In the genomic region with DNA sequence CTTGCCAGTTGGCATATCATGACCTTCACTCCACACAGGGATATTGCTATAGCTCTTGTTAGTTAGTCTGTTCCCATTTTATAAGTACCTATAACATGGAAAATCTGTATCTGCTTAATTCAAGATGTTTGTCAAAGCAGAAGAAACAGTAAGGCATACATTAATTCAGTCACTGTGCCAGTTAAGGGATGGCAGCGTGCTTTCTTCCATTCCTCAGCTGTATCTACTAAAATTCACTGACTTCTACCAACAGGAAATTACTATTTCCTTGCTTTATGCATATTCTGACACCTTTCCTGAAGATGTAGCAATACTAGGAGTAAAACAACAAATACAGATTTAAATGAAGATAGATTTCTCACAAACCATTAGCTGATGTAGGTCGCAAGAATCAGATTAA, we compare ENCODE assay signal across 15 cellular contexts.
"Had no signal": no experiment of that assay in that cellular context is flagged by ENCODE, and none has a peak within 500 bp of the region (broad histone marks: within the 10 kb centered on the region; RNA-seq: fewer than 3 reads in every experiment).

No MANE protein-coding gene starts in this region.

- H3K27ac ChIP-seq: lower lobe of right lung, transverse colon had no signal

- H3K9me3 ChIP-seq: lower lobe of right lung, mucosa of descending colon, right lobe of liver, transverse colon had no signal

- H3K27me3 Mint-ChIP-seq: activated CD4-positive, alpha-beta memory T cell treated with anti-CD3 and anti-CD28 coated beads, Interleukin-2, amount 10 ng/mL, durations not matched to agents 7 days and 5 days; progenitor cell of endocrine pancreas had no signal

- ATAC-seq: activated CD4-positive, alpha-beta T cell treated with anti-CD3 and anti-CD28 coated beads for 36 hours; activated naive CD8-positive, alpha-beta T cell treated with anti-CD3 and anti-CD28 coated beads, Interleukin-2, amount 50 U/mL, for 24 hours; activated T-cell treated with anti-CD3 and anti-CD28 coated beads, Interleukin-2, amount 50 U/mL, for 72 hours; mucosa of descending colon had no signal

- H3K4me3 Mint-ChIP-seq: activated CD4-positive, alpha-beta memory T cell treated with anti-CD3 and anti-CD28 coated beads, Interleukin-2, amount 10 ng/mL, durations not matched to agents 7 days and 5 days; activated CD4-positive, alpha-beta T cell treated with anti-CD3 and anti-CD28 coated beads for 36 hours; activated naive CD8-positive, alpha-beta T cell treated with anti-CD3 and anti-CD28 coated beads, Interleukin-2, amount 50 U/mL, for 24 hours; natural killer cell had no signal

- H3K36me3 ChIP-seq: lower lobe of right lung, right lobe of liver, transverse colon had no signal

- H3K4me3 ChIP-seq: lower lobe of right lung, mucosa of descending colon, right lobe of liver, transverse colon had no signal

- H3K27me3 ChIP-seq: right lobe of liver, transverse colon had no signal

- H3K36me3 Mint-ChIP-seq: natural killer cell had no signal

- H3K27ac Mint-ChIP-seq: activated CD4-positive, alpha-beta memory T cell treated with anti-CD3 and anti-CD28 coated beads, Interleukin-2, amount 10 ng/mL, durations not matched to agents 7 days and 5 days; activated naive CD8-positive, alpha-beta T cell treated with anti-CD3 and anti-CD28 coated beads, Interleukin-2, amount 50 U/mL, for 24 hours; activated T-cell treated with anti-CD3 and anti-CD28 coated beads, Interleukin-2, amount 50 U/mL, for 72 hours; progenitor cell of endocrine pancreas had no signal

- H3K9me3 Mint-ChIP-seq: activated CD4-positive, alpha-beta memory T cell treated with anti-CD3 and anti-CD28 coated beads, Interleukin-2, amount 10 ng/mL, durations not matched to agents 7 days and 5 days; activated naive CD8-positive, alpha-beta T cell treated with anti-CD3 and anti-CD28 coated beads, Interleukin-2, amount 50 U/mL, for 24 hours; activated T-cell treated with anti-CD3 and anti-CD28 coated beads, Interleukin-2, amount 50 U/mL, for 72 hours; natural killer cell had no signal

- DNase-seq: activated CD4-positive, alpha-beta memory T cell treated with anti-CD3 and anti-CD28 coated beads, Interleukin-2, amount 10 ng/mL, durations not matched to agents 7 days and 5 days; activated CD4-positive, alpha-beta T cell treated with anti-CD3 and anti-CD28 coated beads for 36 hours; activated naive CD8-positive, alpha-beta T cell treated with anti-CD3 and anti-CD28 coated beads, Interleukin-2, amount 50 U/mL, for 24 hours; activated T-cell treated with anti-CD3 and anti-CD28 coated beads, Interleukin-2, amount 50 U/mL, for 72 hours; hippocampal formation; kidney glomerular epithelial cell; lower lobe of right lung; mucosa of descending colon; natural killer cell; nucleus accumbens; right lobe of liver; stimulated activated CD4-positive, alpha-beta T cell treated with anti-CD3 and anti-CD28 coated beads, Interleukin-2, amount 100 ng/mL, for 24 hours; substantia nigra; transverse colon had no signal
